Comparison of ENCODE assay signal across 1 cellular context in genomic region chr7:155509025-155509724, GRCh38.
TF ChIP-seq lines count a peak whose summit lies in the region.

No MANE protein-coding gene starts in this region.

TF ChIP-seq in HEK293, 187 proteins besides CTCF, POLR2A, EP300 and RAD21 (continued from another document):
- TF ChIP-seq ZNF366 (tag by site-specific recombination; conservative IDR thresholded peaks at IDR 0.05) (peak; percentile 83), MZF1 (tag by site-specific recombination; IDR thresholded peaks at IDR 0.05; ENCODE audit: borderline replicate concordance) (peak; percentile 93), ZNF202 (tag by site-specific recombination; IDR thresholded peaks at IDR 0.05; ENCODE audit: borderline replicate concordance) (peak; percentile 97), ZNF174 (tag by site-specific recombination; IDR thresholded peaks at IDR 0.05) (no peak), TCF7L2 (IDR thresholded peaks at IDR 0.05; ENCODE audit: borderline replicate concordance, low read depth, low read length) (peak; percentile 46; the same call in 1 of the 2 replicates), ZNF596 (tag by site-specific recombination; IDR thresholded peaks at IDR 0.05) (peak; percentile 95)
- TF ChIP-seq, protein P1, sequence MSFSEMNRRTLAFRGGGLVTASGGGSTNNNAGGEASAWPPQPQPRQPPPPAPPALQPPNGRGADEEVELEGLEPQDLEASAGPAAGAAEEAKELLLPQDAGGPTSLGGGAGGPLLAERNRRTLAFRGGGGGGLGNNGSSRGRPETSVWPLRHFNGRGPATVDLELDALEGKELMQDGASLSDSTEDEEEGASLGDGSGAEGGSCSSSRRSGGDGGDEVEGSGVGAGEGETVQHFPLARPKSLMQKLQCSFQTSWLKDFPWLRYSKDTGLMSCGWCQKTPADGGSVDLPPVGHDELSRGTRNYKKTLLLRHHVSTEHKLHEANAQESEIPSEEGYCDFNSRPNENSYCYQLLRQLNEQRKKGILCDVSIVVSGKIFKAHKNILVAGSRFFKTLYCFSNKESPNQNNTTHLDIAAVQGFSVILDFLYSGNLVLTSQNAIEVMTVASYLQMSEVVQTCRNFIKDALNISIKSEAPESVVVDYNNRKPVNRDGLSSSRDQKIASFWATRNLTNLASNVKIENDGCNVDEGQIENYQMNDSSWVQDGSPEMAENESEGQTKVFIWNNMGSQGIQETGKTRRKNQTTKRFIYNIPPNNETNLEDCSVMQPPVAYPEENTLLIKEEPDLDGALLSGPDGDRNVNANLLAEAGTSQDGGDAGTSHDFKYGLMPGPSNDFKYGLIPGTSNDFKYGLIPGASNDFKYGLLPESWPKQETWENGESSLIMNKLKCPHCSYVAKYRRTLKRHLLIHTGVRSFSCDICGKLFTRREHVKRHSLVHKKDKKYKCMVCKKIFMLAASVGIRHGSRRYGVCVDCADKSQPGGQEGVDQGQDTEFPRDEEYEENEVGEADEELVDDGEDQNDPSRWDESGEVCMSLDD (tag by site-specific recombination; IDR thresholded peaks at IDR 0.05) = no peak; the same call in 1 of the 2 replicates
- TF ChIP-seq, protein P2, sequence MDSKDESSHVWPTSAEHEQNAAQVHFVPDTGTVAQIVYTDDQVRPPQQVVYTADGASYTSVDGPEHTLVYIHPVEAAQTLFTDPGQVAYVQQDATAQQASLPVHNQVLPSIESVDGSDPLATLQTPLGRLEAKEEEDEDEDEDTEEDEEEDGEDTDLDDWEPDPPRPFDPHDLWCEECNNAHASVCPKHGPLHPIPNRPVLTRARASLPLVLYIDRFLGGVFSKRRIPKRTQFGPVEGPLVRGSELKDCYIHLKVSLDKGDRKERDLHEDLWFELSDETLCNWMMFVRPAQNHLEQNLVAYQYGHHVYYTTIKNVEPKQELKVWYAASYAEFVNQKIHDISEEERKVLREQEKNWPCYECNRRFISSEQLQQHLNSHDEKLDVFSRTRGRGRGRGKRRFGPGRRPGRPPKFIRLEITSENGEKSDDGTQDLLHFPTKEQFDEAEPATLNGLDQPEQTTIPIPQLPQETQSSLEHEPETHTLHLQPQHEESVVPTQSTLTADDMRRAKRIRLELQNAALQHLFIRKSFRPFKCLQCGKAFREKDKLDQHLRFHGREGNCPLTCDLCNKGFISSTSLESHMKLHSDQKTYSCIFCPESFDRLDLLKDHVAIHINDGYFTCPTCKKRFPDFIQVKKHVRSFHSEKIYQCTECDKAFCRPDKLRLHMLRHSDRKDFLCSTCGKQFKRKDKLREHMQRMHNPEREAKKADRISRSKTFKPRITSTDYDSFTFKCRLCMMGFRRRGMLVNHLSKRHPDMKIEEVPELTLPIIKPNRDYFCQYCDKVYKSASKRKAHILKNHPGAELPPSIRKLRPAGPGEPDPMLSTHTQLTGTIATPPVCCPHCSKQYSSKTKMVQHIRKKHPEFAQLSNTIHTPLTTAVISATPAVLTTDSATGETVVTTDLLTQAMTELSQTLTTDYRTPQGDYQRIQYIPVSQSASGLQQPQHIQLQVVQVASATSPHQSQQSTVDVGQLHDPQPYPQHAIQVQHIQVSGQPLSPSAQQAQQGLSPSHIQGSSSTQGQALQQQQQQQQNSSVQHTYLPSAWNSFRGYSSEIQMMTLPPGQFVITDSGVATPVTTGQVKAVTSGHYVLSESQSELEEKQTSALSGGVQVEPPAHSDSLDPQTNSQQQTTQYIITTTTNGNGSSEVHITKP (tag by site-specific recombination; IDR thresholded peaks at IDR 0.05) = peak; percentile 91
TF ChIP-seq in HEK293: peak in this region for 11.
